In the genomic region with DNA sequence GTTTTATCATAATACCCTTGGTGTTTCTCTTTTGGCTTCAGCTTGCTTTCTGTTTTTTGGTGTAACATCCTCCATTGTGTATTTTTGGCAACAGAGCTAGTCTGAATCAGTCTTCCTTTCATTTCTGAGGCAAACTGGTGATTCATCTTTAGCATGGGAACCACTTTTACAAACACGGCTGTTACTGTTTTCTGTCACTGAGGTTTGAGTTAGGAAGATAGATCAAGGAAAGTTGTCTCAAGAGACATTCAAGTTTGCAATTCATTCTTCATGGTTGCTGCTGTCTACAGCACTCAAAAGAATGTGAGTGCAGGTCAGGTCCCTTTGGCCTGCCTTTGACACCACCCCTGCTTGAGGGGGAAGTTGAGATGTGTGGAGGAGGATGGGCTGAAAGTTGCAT, we compare ENCODE assay signal across 10 cellular contexts. TPM values are rescaled to one million over a fixed set of nuclear protein-coding genes. Genes with fewer than 3 reads are reported as not detected.
DNase-seq lines count a peak whose midpoint lies in the region; ATAC-seq and TF ChIP-seq lines count a peak whose summit lies in the region.
"Had no signal": no experiment of that assay in that cellular context is flagged by ENCODE, and none has a peak within 500 bp of the region (broad histone marks: within the 10 kb centered on the region; RNA-seq: fewer than 3 reads in every experiment).

No MANE protein-coding gene starts in this region.

- H3K4me1 Mint-ChIP-seq in H9 = no peaks in the 10 kb centered on the region

- no peaks in the 10 kb centered on the region for H3K79me1 ChIP-seq in H9 (ENCODE audit: insufficient read depth, low read depth, low read length, poor library complexity, severe bottlenecking)

- H2BK12ac ChIP-seq in H9 (ENCODE audit: insufficient read length, low read depth, low read length) = no peak overlapping the region

- no peaks in the 10 kb centered on the region for H3F3A ChIP-seq in PC-9 (ENCODE audit: insufficient read depth, low read depth)

- H4K91ac ChIP-seq in H9 (ENCODE audit: insufficient read length, low read depth, low read length) = no peak overlapping the region

- no peak overlapping the region for H2BK120ac ChIP-seq in H9 (ENCODE audit: low read depth, low read length, poor library complexity, severe bottlenecking)

- no peak for TF ChIP-seq EP300 in sigmoid colon (IDR thresholded peaks at IDR 0.05)
- TF ChIP-seq EP300 in stomach (IDR thresholded peaks at IDR 0.05) = no peak

- H3K56ac ChIP-seq in H9 (ENCODE audit: insufficient read length, low read depth, low read length) = no peak overlapping the region

- no peak overlapping the region for H3T11ph ChIP-seq in H9 (ENCODE audit: low read length)

- H2AFZ ChIP-seq in PC-9 = no peak overlapping the region
- no peak overlapping the region for H2AFZ ChIP-seq in H9 (ENCODE audit: low read length)

- H3K27me3 ChIP-seq in brain microvascular endothelial cell (replicated peaks) (no peaks in the 10 kb centered on the region), sigmoid colon (no peaks in the 10 kb centered on the region), stomach (no peaks in the 10 kb centered on the region), PC-9 (ENCODE audit: insufficient read depth, low read depth) (no peaks in the 10 kb centered on the region), H9 (ENCODE audit: insufficient read depth, low read length) (no peaks in the 10 kb centered on the region)
- H3K27me3 ChIP-seq: upper lobe of left lung had no signal

- no peak overlapping the region for H3K27ac Mint-ChIP-seq in H9

- CTCF ChIA-PET in PC-9 (lab: Charles Lee) = no interaction called here

- TF ChIP-seq POLR2A in sigmoid colon (IDR thresholded peaks at IDR 0.05) (no peak), stomach (IDR thresholded peaks at IDR 0.05) (no peak)

- POLR2A ChIA-PET in PC-9 (lab: Charles Lee; ENCODE audit: unreplicated experiment) = no interaction called here

- TF ChIP-seq CTCF in brain microvascular endothelial cell (IDR thresholded peaks at IDR 0.05; ENCODE audit: low read depth, low read length, missing control alignments) = no peak
- no peak for TF ChIP-seq CTCF in sigmoid colon (IDR thresholded peaks at IDR 0.05)
- no peak for TF ChIP-seq CTCF in stomach (IDR thresholded peaks at IDR 0.05)
- no peak for TF ChIP-seq CTCF in PC-9 (conservative IDR thresholded peaks at IDR 0.05)
- TF ChIP-seq CTCF in H9 (conservative IDR thresholded peaks at IDR 0.05) = no peak

- no peak overlapping the region for H3K23ac ChIP-seq in H9 (ENCODE audit: insufficient read length, low read depth, low read length)

- H3K79me2 ChIP-seq in PC-9 (ENCODE audit: low read depth) (no peaks in the 10 kb centered on the region), H9 (ENCODE audit: insufficient read depth, low read length) (no peaks in the 10 kb centered on the region)

- H3K36me3 Mint-ChIP-seq in H9 (ENCODE audit: insufficient read depth in 1 of 3, low read depth in 3 of 3) = no peaks in the 10 kb centered on the region

- H3K4me2 ChIP-seq in PC-9 (no peak overlapping the region), H9 (ENCODE audit: insufficient read depth, insufficient read length, low read length) (no peak overlapping the region)

- H3K4me3 ChIP-seq in brain microvascular endothelial cell (ENCODE audit: low read depth, low read length) (no peak overlapping the region), sigmoid colon (no peak overlapping the region), stomach (no peak overlapping the region), PC-9 (no peak overlapping the region)
- H3K4me3 ChIP-seq: upper lobe of left lung had no signal

- no peaks in the 10 kb centered on the region for H4K20me1 ChIP-seq in PC-9 (ENCODE audit: insufficient read depth)
- no peaks in the 10 kb centered on the region for H4K20me1 ChIP-seq in H9 (ENCODE audit: control insufficient read depth, insufficient read depth, insufficient read length)

- H3K18ac ChIP-seq in H9 (ENCODE audit: insufficient read length, low read depth, low read length) = no peak overlapping the region

- WGBS in sigmoid colon, 2 donors = 38 to 66% methylated on average over 1 of the region's 1 CpG
- WGBS in stomach, 5 donors = 32 to 50% (median 39%) methylated on average over 1 of the region's 1 CpG
- no CpG with 5 or more reads among the region's 1 CpG for WGBS in H9 (ENCODE audit: extremely low coverage, insufficient read length, low lambda C conversion rate)

- no peak overlapping the region for H3K4ac ChIP-seq in H9 (ENCODE audit: low read depth, low read length)

- H3K9me3 ChIP-seq in sigmoid colon (no peaks in the 10 kb centered on the region), stomach (no peaks in the 10 kb centered on the region), PC-9 (ENCODE audit: insufficient read depth, low read depth) (no peaks in the 10 kb centered on the region), H9 (ENCODE audit: control insufficient read depth, low read depth, low read length) (no peaks in the 10 kb centered on the region)
- H3K9me3 ChIP-seq: upper lobe of left lung had no signal

- H2BK20ac ChIP-seq in H9 (ENCODE audit: low read depth, low read length, poor library complexity, severe bottlenecking) = no peak overlapping the region

- H2BK5ac ChIP-seq in H9 (ENCODE audit: insufficient read length, low read length) = no peak overlapping the region

- H3K23me2 ChIP-seq in H9 (ENCODE audit: insufficient read length, low read depth, low read length, poor library complexity, severe bottlenecking) = no peaks in the 10 kb centered on the region

- in situ Hi-C loops in brain microvascular endothelial cell (cut with HindIII; ENCODE audit: low pct_ligation_motif_present, low sequenced_read_pairs) = loop anchor here (25.0 kb wide), 1 partner anchor 328 kb away; the partner anchor contains the start of gene NUDT6

- peak; percentile 60 for ATAC-seq in GM19455 (IDR thresholded peaks at IDR 0.05; ENCODE audit: unreplicated experiment)

- no peaks in the 10 kb centered on the region; the same call in 1 of the 2 replicates for H3K27me3 Mint-ChIP-seq in H9 (ENCODE audit: low read depth)

- no peak overlapping the region for H4K8ac ChIP-seq in H9 (replicated peaks; ENCODE audit: insufficient read length, low read depth, low read length)

- H3K9me3 Mint-ChIP-seq in H9 = no peaks in the 10 kb centered on the region; a peak in 1 of 5 replicates

- H3K36me3 ChIP-seq in brain microvascular endothelial cell (replicated peaks) = no peaks in the 10 kb centered on the region
- no peaks in the 10 kb centered on the region for H3K36me3 ChIP-seq in sigmoid colon
- H3K36me3 ChIP-seq in stomach = no peaks in the 10 kb centered on the region
- no peaks in the 10 kb centered on the region for H3K36me3 ChIP-seq in PC-9 (ENCODE audit: low read depth)
- H3K36me3 ChIP-seq: upper lobe of left lung had no signal

- no peak overlapping the region for H4K5ac ChIP-seq in H9 (ENCODE audit: insufficient read length, low read depth, low read length)

- no peak overlapping the region for H3K4me3 Mint-ChIP-seq in H9

- peak overlapping the region; percentile 63 for H3K27ac ChIP-seq in brain microvascular endothelial cell
- peak overlapping the region in 3 of 4 donors; percentile 6 to 53 (median 22) for H3K27ac ChIP-seq in sigmoid colon
- H3K27ac ChIP-seq in stomach = no peak overlapping the region
- no peak overlapping the region for H3K27ac ChIP-seq in PC-9
- no peak overlapping the region for H3K27ac ChIP-seq in H9 (ENCODE audit: insufficient read length, low read depth, low read length)
- H3K27ac ChIP-seq: upper lobe of left lung had no signal

- no peak overlapping the region for H2AK5ac ChIP-seq in H9 (ENCODE audit: insufficient read length, low read length)

- no peak overlapping the region for H3K9ac ChIP-seq in H9 (ENCODE audit: extremely low read depth, insufficient read length, low read length)

- BruUV-seq in PC-9 (replicated peaks; lab: Mats Ljungman, UMichigan) = no TSS peak

- intact Hi-C loops in sigmoid colon (cut with DNase I) = no loop called here
- intact Hi-C loops in stomach (cut with DNase I; ENCODE audit: low total_unique reads) = no loop called here
- intact Hi-C loops in PC-9 (cut with micrococcal nuclease; ENCODE audit: unreplicated experiment) = no loop called here

- H3K14ac ChIP-seq in H9 (ENCODE audit: insufficient read depth, low read length) = no peak overlapping the region

- DNase-seq in HS-5 (ENCODE audit: low read depth) = peak; percentile 43
- peak; percentile 71 for DNase-seq in brain microvascular endothelial cell
- DNase-seq in sigmoid colon = no peak
- no peak for DNase-seq in stomach
- DNase-seq in PC-9 = no peak
- no peak for DNase-seq in H9
- DNase-seq in central memory CD4-positive, alpha-beta T cell = no peak

- peaks cover 0 to 20% (median 16%) of the 10 kb centered on the region in 4 donors for H3K4me1 ChIP-seq in sigmoid colon
- no peaks in the 10 kb centered on the region for H3K4me1 ChIP-seq in stomach
- no peaks in the 10 kb centered on the region for H3K4me1 ChIP-seq in PC-9 (replicated peaks; ENCODE audit: insufficient read depth)
- H3K4me1 ChIP-seq in H9 (ENCODE audit: insufficient read depth, low read length) = no peaks in the 10 kb centered on the region
- H3K4me1 ChIP-seq: upper lobe of left lung had no signal

- no peak overlapping the region for H2BK15ac ChIP-seq in H9 (ENCODE audit: low read depth, low read length)

- H3K9me2 ChIP-seq in PC-9 (ENCODE audit: insufficient read depth) = no peaks in the 10 kb centered on the region

RNA-seq across cellular contexts. Expression of gene IL21, which starts 36.3 kb away (rescaled TPM):
- total RNA-seq in sigmoid colon (not detected), stomach (not detected), PC-9 (2021) (not detected in 2 replicates), H9 (2021) (not detected in 2 replicates)
- polyA plus RNA-seq in sigmoid colon (under 1 TPM in 1 of 3 donors, not detected in 2; 0.63 TPM), stomach (not detected)
- total RNA-seq: NCI-H460, upper lobe of left lung had no signal

Comparison
In these comparisons a context has a peak if more than half of its experiments do, and no peak if none do; other contexts are left out.
1. DNase-seq: peak in HS-5 (single experiment) and brain microvascular endothelial cell (single experiment); none in sigmoid colon (single experiment), stomach (single experiment), PC-9 (0 of 2), H9 (single experiment) and central memory CD4-positive, alpha-beta T cell (single experiment).
2. H3K27ac ChIP-seq: peak in brain microvascular endothelial cell (single experiment) and sigmoid colon (3 of 4); none in stomach (0 of 5), PC-9 (single experiment) and H9 (single experiment).